Comparison of ENCODE assay signal across 15 cellular contexts in genomic region chr3:72318504-72319201, GRCh38.
DNase-seq lines count a peak whose midpoint lies in the region; FAIRE-seq and TF ChIP-seq lines count a peak whose summit lies in the region.
"Had no signal": no experiment of that assay in that cellular context is flagged by ENCODE, and none has a peak within 500 bp of the region (broad histone marks: within the 10 kb centered on the region; RNA-seq: fewer than 3 reads in every experiment).

No MANE protein-coding gene starts in this region.

- TF ChIP-seq CTCF in AG04450 (IDR thresholded peaks at IDR 0.05; ENCODE audit: low read depth, low read length) (no peak), fibroblast of lung (conservative IDR thresholded peaks at IDR 0.05 in 1 of 2, IDR thresholded peaks at IDR 0.05 in 1 of 2; ENCODE audit: low read depth in 1 of 2, low read length in 2 of 2) (no peak)

- H3K27me3 ChIP-seq in AG04450 (ENCODE audit: control insufficient read depth, insufficient read depth, low read length) (no peaks in the 10 kb centered on the region), fibroblast of lung (ENCODE audit: control insufficient read depth, insufficient read depth, low read length) (no peaks in the 10 kb centered on the region)
- H3K27me3 ChIP-seq: breast epithelium, vagina had no signal

- H2AFZ ChIP-seq in fibroblast of lung (ENCODE audit: low read length) = no peak overlapping the region
- H2AFZ ChIP-seq: parathyroid adenoma had no signal

- H3K36me3 ChIP-seq in fibroblast of lung (ENCODE audit: control insufficient read depth, insufficient read depth, low read length) (no peaks in the 10 kb centered on the region), mesodermal cell (ENCODE audit: control insufficient read depth, insufficient read depth, low read length) (no peaks in the 10 kb centered on the region)
- H3K36me3 ChIP-seq: breast epithelium, vagina had no signal

- CTCF ChIA-PET in AG04450 (lab: Charles Lee) = no interaction called here

- H3K4me2 ChIP-seq in fibroblast of lung (ENCODE audit: extremely low read depth, insufficient read depth, low read length) = no peak overlapping the region

- FAIRE-seq in GM12892 (lab: Jason Lieb, UNC) = no peak
- FAIRE-seq: GM12878 had no signal

- H4K20me1 ChIP-seq in fibroblast of lung (ENCODE audit: control insufficient read depth, extremely low read depth, insufficient read depth, low read length) = no peaks in the 10 kb centered on the region

- no peak for DNase-seq in AG04450 (ENCODE audit: low read depth, low spot score)
- DNase-seq in NCI-H1092 treated with DMSO at 0.1 percent for 48 hours (lab: John Stamatoyannopoulos, UW) = peak; percentile 21
- peak; percentile 43 to 57 for DNase-seq in fibroblast of lung (ENCODE audit: low read depth in 2 of 2)
- no peak for DNase-seq in NCI-H446 (lab: John Stamatoyannopoulos, UW)
- DNase-seq in activated CD4-positive, alpha-beta T cell treated with anti-CD3 and anti-CD28 coated beads, Interleukin-2, amount 50 U/mL, for 1 hour = no peak
- DNase-seq in GM12892 (ENCODE audit: insufficient read length) = no peak
- no peak for DNase-seq in activated gamma-delta T cell (lab: John Stamatoyannopoulos, UW)
- DNase-seq: activated CD4-positive, alpha-beta memory T cell treated with anti-CD3 and anti-CD28 coated beads for 36 hours; DND-41; NCI-H2171 had no signal

- POLR2A ChIA-PET in AG04450 (lab: Yijun Ruan, JAX) = interaction anchor here (1.0 to 1.1 kb wide), 2 partner anchors 23 to 29 kb away, joined by 3 to 5 read pairs; no protein-coding TSS in a partner anchor

- no peak overlapping the region for H3K4me3 ChIP-seq in AG04450 (ENCODE audit: low read depth, low read length)
- no peak overlapping the region for H3K4me3 ChIP-seq in fibroblast of lung (replicated peaks in 1 of 4; ENCODE audit: control extremely low read depth in 1 of 4, insufficient read depth in 1 of 4, low read depth in 3 of 4, low read length in 4 of 4)
- no peak overlapping the region for H3K4me3 ChIP-seq in mesodermal cell (ENCODE audit: extremely low read depth, insufficient read depth, low read length, poor library complexity, severe bottlenecking)
- H3K4me3 ChIP-seq: breast epithelium, GM12878, vagina had no signal

- H3K27ac ChIP-seq in AG04450 (ENCODE audit: low read depth, low read length) (peak overlapping the region; percentile 3), fibroblast of lung (ENCODE audit: insufficient read depth, low read length) (no peak overlapping the region), mesodermal cell (ENCODE audit: low read depth, low read length, severe bottlenecking) (peak overlapping the region; percentile 41)
- H3K27ac ChIP-seq: parathyroid adenoma, vagina had no signal

- H3K9me3 ChIP-seq in AG04450 (ENCODE audit: control insufficient read depth, insufficient read depth, low read length) (no peaks in the 10 kb centered on the region; the same call in 1 of the 2 replicates), fibroblast of lung (ENCODE audit: control insufficient read depth, insufficient read depth, low read depth, low read length) (no peaks in the 10 kb centered on the region), mesodermal cell (ENCODE audit: control insufficient read depth, low read length) (no peaks in the 10 kb centered on the region)
- H3K9me3 ChIP-seq: breast epithelium, vagina had no signal

- H3K4me1 ChIP-seq in fibroblast of lung (ENCODE audit: control insufficient read depth, extremely low read depth, insufficient read depth, low read length) = peaks cover 6% of the 10 kb centered on the region
- H3K4me1 ChIP-seq in mesodermal cell (ENCODE audit: control insufficient read depth, insufficient read depth, low read length, poor library complexity, severe bottlenecking) = peaks cover 16% of the 10 kb centered on the region
- H3K4me1 ChIP-seq: breast epithelium, parathyroid adenoma, vagina had no signal

- 89 to 95% methylated on average over 10 to 11 of the region's 12 CpGs for WGBS in mesodermal cell (ENCODE audit: insufficient coverage in 2 of 2), 2 experiments

- H3K79me2 ChIP-seq in fibroblast of lung (ENCODE audit: control insufficient read depth, insufficient read depth, low read length) = no peaks in the 10 kb centered on the region
- H3K79me2 ChIP-seq: parathyroid adenoma had no signal

- H3K9ac ChIP-seq in fibroblast of lung (ENCODE audit: insufficient read depth, low read length) = no peak overlapping the region
- H3K9ac ChIP-seq: parathyroid adenoma had no signal

- TF ChIP-seq POLR2A in GM12892 (IDR thresholded peaks at IDR 0.05; ENCODE audit: low read depth, low read length) = no peak

Comparison
In these comparisons a context has a peak if more than half of its experiments do, and no peak if none do; other contexts are left out.
1. DNase-seq: peak in NCI-H1092 treated with DMSO at 0.1 percent for 48 hours (single experiment) and fibroblast of lung (2 of 2); none in AG04450 (single experiment), NCI-H446 (0 of 2), activated CD4-positive, alpha-beta T cell treated with anti-CD3 and anti-CD28 coated beads, Interleukin-2, amount 50 U/mL, for 1 hour (single experiment), GM12892 (single experiment) and activated gamma-delta T cell (single experiment).